ENCODE assay signal across 14 cellular contexts in genomic region chr4:76545161-76545884, GRCh38.
DNase-seq lines count a peak whose midpoint lies in the region; ATAC-seq and TF ChIP-seq lines count a peak whose summit lies in the region.
"Had no signal": no experiment of that assay in that cellular context is flagged by ENCODE, and none has a peak within 500 bp of the region (broad histone marks: within the 10 kb centered on the region; RNA-seq: fewer than 3 reads in every experiment).

No MANE protein-coding gene starts in this region.

- no peak for TF ChIP-seq POLR2A in body of pancreas (IDR thresholded peaks at IDR 0.05)

- H3K4me3 Mint-ChIP-seq in activated T-helper 1 cell treated with anti-CD3 and anti-CD28 coated beads, Interleukin-12 subunit alpha, Interleukin-12 subunit beta, Interleukin-2, Interleukin-4 antibody, amounts not matched to agents 30 ng/mL and 10 ng/mL and 1 ng/mL, durations not matched to agents 14 hours and 24 hours and 36 hours, result peak overlapping the region; percentile 15
- H3K4me3 Mint-ChIP-seq in nephron, result no peak overlapping the region

- intact Hi-C loops in activated T-helper 1 cell treated with anti-CD3 and anti-CD28 coated beads, Interleukin-12 subunit alpha, Interleukin-12 subunit beta, Interleukin-2, Interleukin-4 antibody, amounts not matched to agents 30 ng/mL and 10 ng/mL and 1 ng/mL, durations not matched to agents 14 hours and 24 hours and 36 hours (cut with micrococcal nuclease), result loop anchor here (2.0 to 10.0 kb wide), 3 partner anchors 17 to 482 kb away; no protein-coding TSS in a partner anchor
- intact Hi-C loops in body of pancreas (cut with DNase I), result no loop called here

- peak overlapping the region; percentile 42 for H3K27ac Mint-ChIP-seq in activated T-helper 1 cell treated with anti-CD3 and anti-CD28 coated beads, Interleukin-12 subunit alpha, Interleukin-12 subunit beta, Interleukin-2, Interleukin-4 antibody, amounts not matched to agents 30 ng/mL and 10 ng/mL and 1 ng/mL, durations not matched to agents 14 hours and 24 hours and 36 hours
- peak overlapping the region; percentile 65 to 78 (median 73) for H3K27ac Mint-ChIP-seq in nephron

- peaks cover 4% of the 10 kb centered on the region for H3K27me3 Mint-ChIP-seq in activated T-helper 1 cell treated with anti-CD3 and anti-CD28 coated beads, Interleukin-12 subunit alpha, Interleukin-12 subunit beta, Interleukin-2, Interleukin-4 antibody, amounts not matched to agents 30 ng/mL and 10 ng/mL and 1 ng/mL, durations not matched to agents 14 hours and 24 hours and 36 hours (ENCODE audit: insufficient read depth)
- H3K27me3 Mint-ChIP-seq in nephron (ENCODE audit: low read depth), result peaks cover 4% of the 10 kb centered on the region

- no peak overlapping the region for H3K4me3 ChIP-seq in GM12865 (ENCODE audit: low read depth, low read length)
- H3K4me3 ChIP-seq in body of pancreas, result no peak overlapping the region
- H3K4me3 ChIP-seq: esophagus squamous epithelium, sigmoid colon, tibial nerve had no signal

- TF ChIP-seq CTCF in GM12865 (IDR thresholded peaks at IDR 0.05; ENCODE audit: insufficient read depth, low read depth, low read length, missing control alignments), result no peak
- TF ChIP-seq CTCF in nephron (IDR thresholded peaks at IDR 0.05; ENCODE audit: unreplicated experiment in 3 of 3), result no peak
- no peak for TF ChIP-seq CTCF in body of pancreas (IDR thresholded peaks at IDR 0.05)

- no peaks in the 10 kb centered on the region for H3K36me3 Mint-ChIP-seq in activated T-helper 1 cell treated with anti-CD3 and anti-CD28 coated beads, Interleukin-12 subunit alpha, Interleukin-12 subunit beta, Interleukin-2, Interleukin-4 antibody, amounts not matched to agents 30 ng/mL and 10 ng/mL and 1 ng/mL, durations not matched to agents 14 hours and 24 hours and 36 hours (ENCODE audit: low read depth)
- H3K36me3 Mint-ChIP-seq in nephron (ENCODE audit: low read depth), result peaks cover 3% of the 10 kb centered on the region

- peaks cover 18% of the 10 kb centered on the region for H3K4me1 ChIP-seq in body of pancreas

- H3K36me3 ChIP-seq in body of pancreas (replicated peaks in 1 of 2; ENCODE audit: insufficient read depth in 1 of 2, low read depth in 2 of 2), result no peaks in the 10 kb centered on the region
- H3K36me3 ChIP-seq: esophagus squamous epithelium, sigmoid colon, tibial nerve had no signal

- H3K9me3 Mint-ChIP-seq in activated T-helper 1 cell treated with anti-CD3 and anti-CD28 coated beads, Interleukin-12 subunit alpha, Interleukin-12 subunit beta, Interleukin-2, Interleukin-4 antibody, amounts not matched to agents 30 ng/mL and 10 ng/mL and 1 ng/mL, durations not matched to agents 14 hours and 24 hours and 36 hours, result no peaks in the 10 kb centered on the region
- H3K9me3 Mint-ChIP-seq in nephron, result no peaks in the 10 kb centered on the region

- H3K27ac ChIP-seq in body of pancreas, result no peak overlapping the region
- H3K27ac ChIP-seq: esophagus squamous epithelium, tibial nerve had no signal

- ATAC-seq in body of pancreas (no peak), HG03135 (IDR thresholded peaks at IDR 0.05; ENCODE audit: unreplicated experiment) (no peak)
- ATAC-seq: activated CD4-positive, CD25-positive, alpha-beta regulatory T cell treated with anti-CD3 and anti-CD28 coated beads, Interleukin-2, amount 50 U/mL, for 24 hours had no signal

- H3K27me3 ChIP-seq in body of pancreas, result no peaks in the 10 kb centered on the region
- H3K27me3 ChIP-seq: esophagus squamous epithelium, sigmoid colon, tibial nerve had no signal

- H3K9me3 ChIP-seq in body of pancreas, result no peaks in the 10 kb centered on the region
- H3K9me3 ChIP-seq: esophagus squamous epithelium, sigmoid colon, tibial nerve had no signal

- DNase-seq in GM12865 (ENCODE audit: low read depth) (peak; percentile 28), Kasumi-1 (lab: John Stamatoyannopoulos, UW) (peak; percentile 34 to 35), NCI-H345 (lab: John Stamatoyannopoulos, UW) (no peak), body of pancreas (no peak), COLO668 (lab: John Stamatoyannopoulos, UW; ENCODE audit: unreplicated experiment) (no peak)
- DNase-seq in activated T-helper 1 cell treated with anti-CD3 and anti-CD28 coated beads, Interleukin-12 subunit alpha, Interleukin-12 subunit beta, Interleukin-2, Interleukin-4 antibody, amounts not matched to agents 30 ng/mL and 10 ng/mL and 1 ng/mL, durations not matched to agents 14 hours and 24 hours and 36 hours (ENCODE audit: low spot score), result no peak
- DNase-seq: activated effector memory CD4-positive, alpha-beta T cell treated with Interleukin-2 at 50 U/mL for 16 hours; esophagus squamous epithelium; Karpas-422; sigmoid colon had no signal

- 74 to 83% methylated on average over 6 of the region's 6 CpGs for WGBS in body of pancreas, 2 donors

- H3K4me1 Mint-ChIP-seq in activated T-helper 1 cell treated with anti-CD3 and anti-CD28 coated beads, Interleukin-12 subunit alpha, Interleukin-12 subunit beta, Interleukin-2, Interleukin-4 antibody, amounts not matched to agents 30 ng/mL and 10 ng/mL and 1 ng/mL, durations not matched to agents 14 hours and 24 hours and 36 hours (ENCODE audit: low read depth), result peaks cover 22% of the 10 kb centered on the region
- H3K4me1 Mint-ChIP-seq in nephron, result peaks cover 45% of the 10 kb centered on the region

Comparison
In these comparisons a context has a peak if more than half of its experiments do, and no peak if none do; other contexts are left out.
1. DNase-seq: peak in GM12865 (single experiment) and Kasumi-1 (2 of 2); none in activated T-helper 1 cell treated with anti-CD3 and anti-CD28 coated beads, Interleukin-12 subunit alpha, Interleukin-12 subunit beta, Interleukin-2, Interleukin-4 antibody, amounts not matched to agents 30 ng/mL and 10 ng/mL and 1 ng/mL, durations not matched to agents 14 hours and 24 hours and 36 hours (single experiment), NCI-H345 (single experiment), body of pancreas (0 of 4) and COLO668 (single experiment).